In the genomic region with DNA sequence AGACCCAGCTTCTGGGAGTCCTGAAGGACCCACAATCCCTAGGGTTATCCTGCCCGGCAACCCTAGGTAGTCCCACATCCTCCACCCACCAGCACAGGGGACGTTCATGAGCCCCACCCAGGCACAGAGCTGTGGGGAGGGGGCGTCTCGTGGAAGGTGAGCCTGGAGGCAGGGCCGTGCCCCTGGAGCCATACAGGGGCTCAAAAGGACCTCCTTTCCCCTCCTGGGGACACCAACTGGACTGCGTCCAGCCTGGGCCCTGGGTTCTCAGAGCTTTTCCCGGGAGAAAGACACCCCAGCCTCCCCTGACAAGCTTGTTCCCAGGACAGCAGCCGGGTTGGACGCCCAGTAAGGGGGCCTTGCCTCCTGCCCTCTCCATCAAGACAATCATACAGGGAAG, we compare ENCODE assay signal across 27 cellular contexts.
"Had no signal": no experiment of that assay in that cellular context is flagged by ENCODE, and none has a peak within 500 bp of the region (broad histone marks: within the 10 kb centered on the region; RNA-seq: fewer than 3 reads in every experiment).

No MANE protein-coding gene starts in this region.

- H3K4me1 Mint-ChIP-seq: activated CD4-positive, alpha-beta T cell treated with anti-CD3 and anti-CD28 coated beads, Interleukin-2, amount 10 ng/mL, durations not matched to agents 24 days and 14 days; activated CD8-positive, alpha-beta memory T cell treated with anti-CD3 and anti-CD28 coated beads, Interleukin-2, amount 10 ng/mL, durations not matched to agents 7 days and 5 days; activated naive CD4-positive, alpha-beta T cell treated with anti-CD3 and anti-CD28 coated beads, Interleukin-2, amount 50 U/mL, for 24 hours; activated T-helper 17 cell treated with anti-CD3 and anti-CD28 coated beads, Interleukin-2, amount 50 U/mL, for 72 hours had no signal

- DNase-seq: activated CD4-positive, alpha-beta T cell treated with anti-CD3 and anti-CD28 coated beads for 1 hour; activated CD4-positive, alpha-beta T cell treated with anti-CD3 and anti-CD28 coated beads, Interleukin-2, amount 10 ng/mL, durations not matched to agents 24 days and 14 days; activated CD4-positive, alpha-beta T cell treated with anti-CD3 and anti-CD28 coated beads, Interleukin-2, amount 50 U/mL, for 48 hours; activated CD8-positive, alpha-beta memory T cell treated with anti-CD3 and anti-CD28 coated beads, Interleukin-2, amount 10 ng/mL, durations not matched to agents 7 days and 5 days; activated T-cell treated with anti-CD3 and anti-CD28 coated beads, Interleukin-2, amount 50 U/mL, for 24 hours; caudate nucleus; Kasumi-1; NCI-H1048; NCI-H146; NCI-H187 treated with DMSO at 0.1 percent for 48 hours; NCI-H2081 treated with DMSO at 0.1 percent for 48 hours; NCI-H2171; NCI-H226; NCI-H510A; NCI-H526 treated with DMSO at 0.1 percent for 48 hours; NK-92 treated with Interleukin-12 subunit alpha and Interleukin-12 subunit beta, amount 100 ng/mL, for 24 hours; OCI-M1; RPMI8226; SW 1271 had no signal

- ATAC-seq: activated CD8-positive, alpha-beta memory T cell treated with anti-CD3 and anti-CD28 coated beads, Interleukin-2, amount 10 ng/mL, durations not matched to agents 7 days and 5 days; activated T-helper 17 cell treated with anti-CD3 and anti-CD28 coated beads, Interleukin-2, amount 50 U/mL, for 72 hours; K562; Panc1; Right ventricle myocardium inferior; WTC11 had no signal

- H3K27ac Mint-ChIP-seq: activated CD4-positive, alpha-beta T cell treated with anti-CD3 and anti-CD28 coated beads, Interleukin-2, amount 10 ng/mL, durations not matched to agents 24 days and 14 days; activated CD8-positive, alpha-beta memory T cell treated with anti-CD3 and anti-CD28 coated beads, Interleukin-2, amount 10 ng/mL, durations not matched to agents 7 days and 5 days; activated naive CD4-positive, alpha-beta T cell treated with anti-CD3 and anti-CD28 coated beads, Interleukin-2, amount 50 U/mL, for 24 hours; activated T-cell treated with anti-CD3 and anti-CD28 coated beads, Interleukin-2, amount 50 U/mL, for 24 hours; activated T-helper 17 cell treated with anti-CD3 and anti-CD28 coated beads, Interleukin-2, amount 50 U/mL, for 72 hours; WTC11 had no signal

- H3K4me1 ChIP-seq: breast epithelium had no signal

- H3K4me3 Mint-ChIP-seq: activated CD4-positive, alpha-beta T cell treated with anti-CD3 and anti-CD28 coated beads, Interleukin-2, amount 10 ng/mL, durations not matched to agents 24 days and 14 days; activated CD8-positive, alpha-beta memory T cell treated with anti-CD3 and anti-CD28 coated beads, Interleukin-2, amount 10 ng/mL, durations not matched to agents 7 days and 5 days; activated naive CD4-positive, alpha-beta T cell treated with anti-CD3 and anti-CD28 coated beads, Interleukin-2, amount 50 U/mL, for 24 hours; activated T-cell treated with anti-CD3 and anti-CD28 coated beads, Interleukin-2, amount 50 U/mL, for 24 hours; activated T-helper 17 cell treated with anti-CD3 and anti-CD28 coated beads, Interleukin-2, amount 50 U/mL, for 72 hours; WTC11 had no signal

- H3K27me3 Mint-ChIP-seq: activated naive CD4-positive, alpha-beta T cell treated with anti-CD3 and anti-CD28 coated beads, Interleukin-2, amount 50 U/mL, for 24 hours; activated T-cell treated with anti-CD3 and anti-CD28 coated beads, Interleukin-2, amount 50 U/mL, for 24 hours had no signal

- H3K27ac ChIP-seq: breast epithelium, SK-N-MC had no signal
